Comparison of ENCODE assay signal across 1 cellular context in the genomic region with DNA sequence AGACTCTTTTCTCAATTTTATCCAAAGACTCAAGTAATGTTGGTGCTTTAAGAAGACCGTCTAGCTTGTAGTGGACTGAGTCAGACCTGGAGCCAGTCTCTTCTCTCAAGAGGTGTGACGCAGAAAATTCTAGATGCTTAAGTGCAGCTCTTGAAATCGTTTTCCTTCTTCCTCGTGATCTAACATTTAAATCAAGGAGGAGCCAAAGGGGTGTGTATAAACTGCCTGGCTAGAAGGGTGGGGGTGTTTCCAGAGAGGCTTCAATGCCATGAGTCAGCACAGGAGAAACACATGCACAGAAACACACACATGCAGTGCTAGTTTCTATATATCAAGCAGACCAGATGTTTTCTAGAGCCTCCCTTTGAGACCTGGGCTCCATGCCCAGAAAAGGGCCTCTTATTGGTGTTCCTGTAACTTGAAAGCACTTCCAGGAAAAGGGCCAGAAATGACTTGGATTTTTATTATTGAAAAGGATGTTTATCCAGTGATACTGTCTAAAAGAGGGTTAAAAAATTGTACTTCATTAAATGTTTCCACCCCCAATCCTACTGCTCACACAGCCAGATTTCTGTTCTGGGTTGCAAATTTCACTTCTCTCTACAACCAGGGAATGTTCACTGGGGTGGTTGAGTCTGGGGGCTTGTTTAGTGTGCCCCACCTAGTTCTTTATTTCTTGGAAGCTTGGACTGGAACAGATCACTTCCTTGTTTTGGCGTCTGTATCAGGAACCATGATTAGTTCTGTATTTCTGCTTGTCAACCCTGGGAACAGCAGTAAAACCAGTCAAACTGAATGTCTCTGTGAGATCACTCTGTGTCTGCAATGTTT.
TF ChIP-seq lines count a peak whose summit lies in the region.

A gene (minus strand): TSS at position 129 of the 831 bp plus-strand sequence. CDS start 187 bp downstream, outside the sequence.

TF ChIP-seq in IMR-90, 13 proteins besides CTCF, POLR2A, EP300 and RAD21 (continued from another document):
- TF ChIP-seq RCOR1 (IDR thresholded peaks at IDR 0.05; ENCODE audit: insufficient replicate concordance, low read length) (no peak), RFX5 (IDR thresholded peaks at IDR 0.05; ENCODE audit: low read depth, low read length) (no peak), MAFK (IDR thresholded peaks at IDR 0.05; ENCODE audit: low read depth, low read length) (no peak)
